Comparison of ENCODE assay signal across 30 cellular contexts in genomic region chr5:106827061-106827460, GRCh38.
DNase-seq lines count a peak whose midpoint lies in the region; ATAC-seq and TF ChIP-seq lines count a peak whose summit lies in the region.
"Had no signal": no experiment of that assay in that cellular context is flagged by ENCODE, and none has a peak within 500 bp of the region (broad histone marks: within the 10 kb centered on the region; RNA-seq: fewer than 3 reads in every experiment).

No MANE protein-coding gene starts in this region.

- H3K27me3 ChIP-seq in right lobe of liver, result no peaks in the 10 kb centered on the region
- H3K27me3 ChIP-seq: heart right ventricle had no signal

- no peaks in the 10 kb centered on the region for H3K9me3 Mint-ChIP-seq in MCF 10A (ENCODE audit: unreplicated experiment)
- H3K9me3 Mint-ChIP-seq: activated B cell treated with CpG ODN at 0.5 μM for 24 hours, endodermal cell had no signal

- CTCF ChIA-PET in MCF 10A (lab: Yijun Ruan, JAX), result interaction anchor here (0.6 to 0.7 kb wide), 2 partner anchors 41 to 159 kb away, joined by 3 read pairs; no protein-coding TSS in a partner anchor

- no peaks in the 10 kb centered on the region for H3K36me3 ChIP-seq in right lobe of liver
- H3K36me3 ChIP-seq: heart right ventricle had no signal

- no peak overlapping the region for H3K4me3 ChIP-seq in fibroblast of mammary gland (ENCODE audit: control insufficient read depth, low read depth, low read length)
- H3K4me3 ChIP-seq in right lobe of liver, result no peak overlapping the region
- H3K4me3 ChIP-seq: heart right ventricle had no signal

- no peak for ATAC-seq in right lobe of liver
- ATAC-seq: heart right ventricle had no signal

- POLR2A ChIA-PET in MCF 10A (lab: Yijun Ruan, JAX), result no interaction called here

- WGBS in right lobe of liver (ENCODE audit: insufficient coverage, low coverage, low lambda C conversion rate, missing lambda C conversion rate), result 75% methylated on average over 1 of the region's 1 CpG

- no peaks in the 10 kb centered on the region for H3K4me1 Mint-ChIP-seq in MCF 10A (ENCODE audit: insufficient read depth, unreplicated experiment)
- H3K4me1 Mint-ChIP-seq: activated B cell treated with CpG ODN at 0.5 μM for 24 hours; activated naive CD8-positive, alpha-beta T cell treated with anti-CD3 and anti-CD28 coated beads for 36 hours; naive B cell had no signal

- no peaks in the 10 kb centered on the region for H3K27me3 Mint-ChIP-seq in MCF 10A (ENCODE audit: insufficient read depth, unreplicated experiment)
- H3K27me3 Mint-ChIP-seq: activated B cell treated with CpG ODN at 0.5 μM for 24 hours; activated naive CD8-positive, alpha-beta T cell treated with anti-CD3 and anti-CD28 coated beads for 36 hours; brain; naive B cell had no signal

- TF ChIP-seq POLR2A in right lobe of liver (IDR thresholded peaks at IDR 0.05), result no peak

- intact Hi-C loops in MCF 10A (cut with micrococcal nuclease), result no loop called here
- intact Hi-C loops in right lobe of liver (cut with DNase I), result no loop called here

- no peak overlapping the region for H3K27ac Mint-ChIP-seq in MCF 10A (ENCODE audit: low read depth, unreplicated experiment)
- H3K27ac Mint-ChIP-seq: activated B cell treated with CpG ODN at 0.5 μM for 24 hours; activated naive CD8-positive, alpha-beta T cell treated with anti-CD3 and anti-CD28 coated beads for 36 hours; activated T-helper 2 cell treated with anti-CD3 and anti-CD28 coated beads, Interferon-gamma antibody, Interleukin-2, Interleukin-4, amounts not matched to agents 10 μg/mL and 5 μg/mL and 100 μg/mL, durations not matched to agents 14 hours and 24 hours and 36 hours; brain; endodermal cell; naive B cell had no signal

- H3K4me1 ChIP-seq in right lobe of liver, result no peaks in the 10 kb centered on the region
- H3K4me1 ChIP-seq: heart right ventricle had no signal

- H3K9me3 ChIP-seq in right lobe of liver, result no peaks in the 10 kb centered on the region
- H3K9me3 ChIP-seq: heart right ventricle had no signal

- DNase-seq in HS-27A (ENCODE audit: low read depth), result peak; percentile 51
- peak; percentile 69 for DNase-seq in amniotic epithelial cell (ENCODE audit: low read depth)
- DNase-seq in fibroblast of mammary gland (ENCODE audit: low read depth), result peak; percentile 12
- peak; percentile 36 for DNase-seq in renal cortical epithelial cell (ENCODE audit: low read depth)
- no peak for DNase-seq in MCF 10A (ENCODE audit: unreplicated experiment)
- DNase-seq in right lobe of liver, result no peak
- no peak for DNase-seq in GDM1 (lab: John Stamatoyannopoulos, UW)
- no peak for DNase-seq in hepatic stellate cell (ENCODE audit: low spot score)
- DNase-seq: activated B cell treated with CpG ODN at 0.5 μM for 24 hours; activated CD4-positive, alpha-beta T cell treated with anti-CD3 and anti-CD28 coated beads, Interleukin-2, amount 50 U/mL, for 4 hours; activated naive CD8-positive, alpha-beta T cell treated with anti-CD3 and anti-CD28 coated beads for 36 hours; Calu3; cortex of kidney; DND-41; endodermal cell; heart right ventricle; Kasumi-1; mesendoderm; naive B cell; NCI-H1048; NCI-H187; NCI-H774; occipital lobe; OCI-M1; Right ventricle myocardium superior; stimulated activated CD4-positive, alpha-beta T cell treated with anti-CD3 and anti-CD28 coated beads, Interleukin-4, amount 100 ng/mL, for 4 hours; stimulated activated naive CD4-positive, alpha-beta T cell had no signal

- TF ChIP-seq CTCF in fibroblast of mammary gland (conservative IDR thresholded peaks at IDR 0.05; ENCODE audit: control insufficient read depth, insufficient read depth, low read depth, low read length) (no peak), MCF 10A (IDR thresholded peaks at IDR 0.05; ENCODE audit: unreplicated experiment) (no peak), right lobe of liver (IDR thresholded peaks at IDR 0.05) (no peak)

- no peaks in the 10 kb centered on the region for H3K36me3 Mint-ChIP-seq in MCF 10A (ENCODE audit: insufficient read depth, unreplicated experiment)
- H3K36me3 Mint-ChIP-seq: activated naive CD8-positive, alpha-beta T cell treated with anti-CD3 and anti-CD28 coated beads for 36 hours; brain; naive B cell had no signal

- H3K27ac ChIP-seq in right lobe of liver, result no peak overlapping the region
- H3K27ac ChIP-seq: C4-2B, heart right ventricle had no signal

- H3K4me3 Mint-ChIP-seq in MCF 10A (ENCODE audit: unreplicated experiment), result no peak overlapping the region
- H3K4me3 Mint-ChIP-seq: activated B cell treated with CpG ODN at 0.5 μM for 24 hours; activated naive CD8-positive, alpha-beta T cell treated with anti-CD3 and anti-CD28 coated beads for 36 hours; brain; endodermal cell; naive B cell had no signal

- BruUV-seq in MCF 10A (replicated peaks; lab: Mats Ljungman, UMichigan), result no TSS peak

Comparison
In these comparisons a context has a peak if more than half of its experiments do, and no peak if none do; other contexts are left out.
1. DNase-seq: peak in HS-27A (single experiment), amniotic epithelial cell (single experiment), fibroblast of mammary gland (single experiment) and renal cortical epithelial cell (single experiment); none in MCF 10A (single experiment), right lobe of liver (0 of 3), GDM1 (single experiment) and hepatic stellate cell (single experiment).